Comparison of ENCODE assay signal across 1 cellular context in the genomic region with DNA sequence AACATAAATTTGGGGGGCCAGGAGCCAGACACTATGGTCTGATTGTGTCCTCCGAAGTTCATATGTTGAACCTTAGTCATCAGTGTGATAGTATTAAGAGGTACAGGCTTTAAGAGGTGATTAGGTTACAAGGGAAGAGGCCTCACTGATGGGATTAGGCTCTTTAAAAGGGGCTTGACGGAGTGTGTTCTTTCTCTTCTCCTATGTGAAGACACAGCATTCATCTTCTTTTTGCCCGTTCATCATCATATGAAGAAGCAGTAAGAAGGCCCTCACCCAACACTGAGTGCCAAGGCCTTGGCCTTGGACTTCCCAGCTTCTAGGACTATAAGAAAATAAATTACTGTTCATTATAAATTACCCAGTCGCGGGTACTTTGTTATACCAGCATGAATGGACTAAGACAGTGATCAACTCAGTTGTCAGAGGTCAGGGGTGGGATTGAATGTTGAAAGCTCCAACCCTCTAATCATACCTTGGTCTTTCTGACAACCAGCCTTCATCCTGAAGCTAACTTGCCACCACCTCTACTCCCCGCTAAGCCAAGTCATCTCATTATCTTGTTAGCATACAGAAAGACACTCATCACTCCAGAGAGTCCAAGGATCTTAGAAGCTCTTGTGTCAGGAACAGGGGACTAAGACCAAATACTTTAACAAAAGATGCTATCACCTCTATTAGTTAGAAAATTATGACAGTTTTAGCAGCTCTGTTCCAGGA.
TF ChIP-seq lines count a peak whose summit lies in the region.

No MANE protein-coding gene starts in this region.

TF ChIP-seq in endothelial cell of umbilical vein, 7 proteins besides CTCF, POLR2A, EP300 and RAD21 (continued from another document):
- TF ChIP-seq, protein P1, sequence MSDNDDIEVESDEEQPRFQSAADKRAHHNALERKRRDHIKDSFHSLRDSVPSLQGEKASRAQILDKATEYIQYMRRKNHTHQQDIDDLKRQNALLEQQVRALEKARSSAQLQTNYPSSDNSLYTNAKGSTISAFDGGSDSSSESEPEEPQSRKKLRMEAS (IDR thresholded peaks at IDR 0.05; ENCODE audit: insufficient read depth, insufficient read length), result no peak
- TF ChIP-seq GATA2 (IDR thresholded peaks at IDR 0.05; ENCODE audit: insufficient read depth, insufficient read length, low read depth, low read length) (no peak), MYC (IDR thresholded peaks at IDR 0.05; ENCODE audit: low read depth, low read length) (no peak), JUN (IDR thresholded peaks at IDR 0.05; ENCODE audit: borderline replicate concordance, insufficient read depth, insufficient read length, low read depth) (no peak)
